Comparison of ENCODE assay signal across 22 cellular contexts in genomic region chr1:23290811-23291565, GRCh38.
"Had no signal": no experiment of that assay in that cellular context is flagged by ENCODE, and none has a peak within 500 bp of the region (broad histone marks: within the 10 kb centered on the region; RNA-seq: fewer than 3 reads in every experiment).

No MANE protein-coding gene starts in this region.

- DNase-seq: effector memory CD8-positive, alpha-beta T cell; esophagus squamous epithelium; foreskin fibroblast; kidney; left cardiac atrium; left ventricle myocardium superior; mesendoderm; naive thymus-derived CD4-positive, alpha-beta T cell; posterior cingulate gyrus; spleen; stimulated activated CD4-positive, alpha-beta T cell treated with anti-CD3 and anti-CD28 coated beads, Interleukin-15, amount 100 ng/mL, for 24 hours; stimulated activated CD4-positive, alpha-beta T cell treated with anti-CD3 and anti-CD28 coated beads, Interleukin-1b, Interleukin-23, amount 100 ng/mL, for 48 hours; stimulated activated CD4-positive, alpha-beta T cell treated with anti-CD3 and anti-CD28 coated beads, Interleukin-4, amount 100 ng/mL, for 24 hours; stimulated activated naive CD8-positive, alpha-beta T cell treated with anti-CD3 and anti-CD28 coated beads, Interleukin-15, amount 100 ng/mL, for 72 hours; testis; upper lobe of right lung had no signal

- H3K4me3 ChIP-seq: esophagus squamous epithelium, gastroesophageal sphincter, spleen, testis, tibial nerve, upper lobe of right lung, vagina had no signal

- H3K27ac Mint-ChIP-seq: naive thymus-derived CD4-positive, alpha-beta T cell; stimulated activated memory B cell treated with anti-CD40 and anti-IgM and Interleukin-4, amounts not matched to agents 10 μg/mL and 1 μg/mL and 100 μg/mL, for 72 hours; stimulated activated naive CD8-positive, alpha-beta T cell treated with anti-CD3 and anti-CD28 coated beads, Interleukin-15, amount 100 ng/mL, for 72 hours had no signal

- H3K4me1 ChIP-seq: esophagus squamous epithelium, gastroesophageal sphincter, testis, tibial nerve, upper lobe of right lung, vagina had no signal

- H3K36me3 ChIP-seq: neutrophil had no signal

- H3K27ac ChIP-seq: esophagus squamous epithelium, gastroesophageal sphincter, neutrophil, testis, tibial nerve, upper lobe of right lung, vagina had no signal

- H3K4me3 Mint-ChIP-seq: effector memory CD8-positive, alpha-beta T cell; naive thymus-derived CD4-positive, alpha-beta T cell; stimulated activated memory B cell treated with anti-CD40 and anti-IgM and Interleukin-4, amounts not matched to agents 10 μg/mL and 1 μg/mL and 100 μg/mL, for 72 hours; stimulated activated naive CD8-positive, alpha-beta T cell treated with anti-CD3 and anti-CD28 coated beads, Interleukin-15, amount 100 ng/mL, for 72 hours had no signal

- ATAC-seq: effector memory CD8-positive, alpha-beta T cell; gastroesophageal sphincter; left cardiac atrium; left ventricle myocardium superior; naive thymus-derived CD4-positive, alpha-beta T cell; sciatic nerve; stimulated activated memory B cell treated with anti-CD40 and anti-IgM and Interleukin-4, amounts not matched to agents 10 μg/mL and 1 μg/mL and 100 μg/mL, for 72 hours; stimulated activated naive CD8-positive, alpha-beta T cell treated with anti-CD3 and anti-CD28 coated beads, Interleukin-15, amount 100 ng/mL, for 72 hours; upper lobe of right lung had no signal

- H3K4me1 Mint-ChIP-seq: stimulated activated memory B cell treated with anti-CD40 and anti-IgM and Interleukin-4, amounts not matched to agents 10 μg/mL and 1 μg/mL and 100 μg/mL, for 72 hours; stimulated activated naive CD8-positive, alpha-beta T cell treated with anti-CD3 and anti-CD28 coated beads, Interleukin-15, amount 100 ng/mL, for 72 hours had no signal

- H3K9me3 Mint-ChIP-seq: effector memory CD8-positive, alpha-beta T cell; naive thymus-derived CD4-positive, alpha-beta T cell; stimulated activated memory B cell treated with anti-CD40 and anti-IgM and Interleukin-4, amounts not matched to agents 10 μg/mL and 1 μg/mL and 100 μg/mL, for 72 hours; stimulated activated naive CD8-positive, alpha-beta T cell treated with anti-CD3 and anti-CD28 coated beads, Interleukin-15, amount 100 ng/mL, for 72 hours had no signal

- H3K27me3 Mint-ChIP-seq: effector memory CD8-positive, alpha-beta T cell; naive thymus-derived CD4-positive, alpha-beta T cell; stimulated activated memory B cell treated with anti-CD40 and anti-IgM and Interleukin-4, amounts not matched to agents 10 μg/mL and 1 μg/mL and 100 μg/mL, for 72 hours; stimulated activated naive CD8-positive, alpha-beta T cell treated with anti-CD3 and anti-CD28 coated beads, Interleukin-15, amount 100 ng/mL, for 72 hours had no signal

- H3K27me3 ChIP-seq: esophagus squamous epithelium, gastroesophageal sphincter, neutrophil, spleen, testis, tibial nerve, upper lobe of right lung, vagina had no signal

- H3K9me3 ChIP-seq: esophagus squamous epithelium, gastroesophageal sphincter, neutrophil, spleen, testis, tibial nerve, upper lobe of right lung, vagina had no signal
